In genomic region chr7:50793947-50794570, GRCh38 we compare ENCODE assay signal across 1 cellular context.
TF ChIP-seq lines count a peak whose summit lies in the region.

No MANE protein-coding gene starts in this region.

TF ChIP-seq in A549, 52 proteins besides CTCF, POLR2A, EP300 and RAD21 (continued from another document):
- TF ChIP-seq ATOH8 (CRISPR knock-in tag; IDR thresholded peaks at IDR 0.05; ENCODE audit: low read depth) (no peak), NPAS2 (CRISPR knock-in tag; IDR thresholded peaks at IDR 0.05; ENCODE audit: borderline replicate concordance) (no peak), HES2 (IDR thresholded peaks at IDR 0.05) (no peak), ELK1 (IDR thresholded peaks at IDR 0.05; ENCODE audit: low read depth, low read length) (no peak), GATA3 (IDR thresholded peaks at IDR 0.05; ENCODE audit: borderline replicate concordance) (no peak), RARB (CRISPR knock-in tag; IDR thresholded peaks at IDR 0.05) (no peak), ZC3H11A (IDR thresholded peaks at IDR 0.05) (no peak), FOSB (CRISPR knock-in tag; IDR thresholded peaks at IDR 0.05) (no peak), MYC (IDR thresholded peaks at IDR 0.05; ENCODE audit: borderline replicate concordance, low read length) (no peak), NFE2L2 (conservative IDR thresholded peaks at IDR 0.05; ENCODE audit: low read length) (no peak), HOXB13 (CRISPR knock-in tag; IDR thresholded peaks at IDR 0.05; ENCODE audit: low read depth) (no peak), CEBPB (IDR thresholded peaks at IDR 0.05) (no peak)
TF ChIP-seq in A549: peak in this region for 0.
